In the genomic region with DNA sequence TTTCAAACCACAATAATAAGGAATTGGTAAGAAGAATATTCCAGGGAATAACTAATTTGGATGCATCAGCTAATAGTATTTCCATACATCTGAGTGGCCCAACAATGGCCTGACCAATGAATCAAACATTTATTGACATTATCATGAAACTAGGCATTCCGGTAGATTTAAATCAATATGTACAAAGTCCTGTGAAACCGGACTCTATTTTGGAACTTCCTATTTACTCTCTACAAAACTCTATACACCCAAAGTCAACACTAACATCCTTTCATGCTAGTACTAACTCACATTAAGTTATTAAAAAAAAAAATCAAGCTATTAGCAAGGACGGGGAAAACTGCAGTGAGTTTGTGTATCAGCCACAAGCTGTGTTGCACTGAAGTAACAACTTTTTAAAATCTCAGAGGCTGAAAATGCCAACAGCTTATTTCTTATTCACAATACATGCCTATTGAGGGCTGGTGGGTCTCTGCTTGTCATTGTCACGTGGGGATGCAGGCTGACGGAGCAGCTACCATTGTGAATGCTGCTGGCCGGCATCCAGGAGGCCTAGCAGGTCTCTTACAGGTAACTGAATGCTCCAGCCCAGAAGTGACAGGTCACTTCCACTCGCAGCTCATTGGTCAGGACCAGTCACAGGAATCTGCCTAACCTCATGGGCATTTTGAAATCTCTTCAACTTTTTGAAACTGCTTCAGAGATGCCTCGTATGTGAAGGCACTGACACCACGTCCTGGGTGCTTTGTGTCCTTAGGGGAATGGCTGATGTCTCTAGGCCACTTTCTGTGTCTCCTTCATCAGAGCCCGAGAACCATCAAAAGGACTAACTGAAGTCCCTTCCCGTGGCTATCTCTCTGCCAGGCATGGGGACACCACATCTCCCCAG, we compare ENCODE assay signal across 1 cellular context.
A peak's percentile ranks its signal among the peaks of the same experiment; 100 is the strongest.
TF ChIP-seq lines count a peak whose summit lies in the region.

No MANE protein-coding gene starts in this region.

TF ChIP-seq in liver, 16 proteins besides CTCF, POLR2A, EP300 and RAD21 (continued from another document):
- TF ChIP-seq, protein P1, sequence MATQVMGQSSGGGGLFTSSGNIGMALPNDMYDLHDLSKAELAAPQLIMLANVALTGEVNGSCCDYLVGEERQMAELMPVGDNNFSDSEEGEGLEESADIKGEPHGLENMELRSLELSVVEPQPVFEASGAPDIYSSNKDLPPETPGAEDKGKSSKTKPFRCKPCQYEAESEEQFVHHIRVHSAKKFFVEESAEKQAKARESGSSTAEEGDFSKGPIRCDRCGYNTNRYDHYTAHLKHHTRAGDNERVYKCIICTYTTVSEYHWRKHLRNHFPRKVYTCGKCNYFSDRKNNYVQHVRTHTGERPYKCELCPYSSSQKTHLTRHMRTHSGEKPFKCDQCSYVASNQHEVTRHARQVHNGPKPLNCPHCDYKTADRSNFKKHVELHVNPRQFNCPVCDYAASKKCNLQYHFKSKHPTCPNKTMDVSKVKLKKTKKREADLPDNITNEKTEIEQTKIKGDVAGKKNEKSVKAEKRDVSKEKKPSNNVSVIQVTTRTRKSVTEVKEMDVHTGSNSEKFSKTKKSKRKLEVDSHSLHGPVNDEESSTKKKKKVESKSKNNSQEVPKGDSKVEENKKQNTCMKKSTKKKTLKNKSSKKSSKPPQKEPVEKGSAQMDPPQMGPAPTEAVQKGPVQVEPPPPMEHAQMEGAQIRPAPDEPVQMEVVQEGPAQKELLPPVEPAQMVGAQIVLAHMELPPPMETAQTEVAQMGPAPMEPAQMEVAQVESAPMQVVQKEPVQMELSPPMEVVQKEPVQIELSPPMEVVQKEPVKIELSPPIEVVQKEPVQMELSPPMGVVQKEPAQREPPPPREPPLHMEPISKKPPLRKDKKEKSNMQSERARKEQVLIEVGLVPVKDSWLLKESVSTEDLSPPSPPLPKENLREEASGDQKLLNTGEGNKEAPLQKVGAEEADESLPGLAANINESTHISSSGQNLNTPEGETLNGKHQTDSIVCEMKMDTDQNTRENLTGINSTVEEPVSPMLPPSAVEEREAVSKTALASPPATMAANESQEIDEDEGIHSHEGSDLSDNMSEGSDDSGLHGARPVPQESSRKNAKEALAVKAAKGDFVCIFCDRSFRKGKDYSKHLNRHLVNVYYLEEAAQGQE (IDR thresholded peaks at IDR 0.05): peak; percentile 23
- TF ChIP-seq HNF4G (IDR thresholded peaks at IDR 0.05): peak; percentile 34
TF ChIP-seq in liver: peak in this region for 14.
